1 cellular context compared by ENCODE assay signal in the genomic region with DNA sequence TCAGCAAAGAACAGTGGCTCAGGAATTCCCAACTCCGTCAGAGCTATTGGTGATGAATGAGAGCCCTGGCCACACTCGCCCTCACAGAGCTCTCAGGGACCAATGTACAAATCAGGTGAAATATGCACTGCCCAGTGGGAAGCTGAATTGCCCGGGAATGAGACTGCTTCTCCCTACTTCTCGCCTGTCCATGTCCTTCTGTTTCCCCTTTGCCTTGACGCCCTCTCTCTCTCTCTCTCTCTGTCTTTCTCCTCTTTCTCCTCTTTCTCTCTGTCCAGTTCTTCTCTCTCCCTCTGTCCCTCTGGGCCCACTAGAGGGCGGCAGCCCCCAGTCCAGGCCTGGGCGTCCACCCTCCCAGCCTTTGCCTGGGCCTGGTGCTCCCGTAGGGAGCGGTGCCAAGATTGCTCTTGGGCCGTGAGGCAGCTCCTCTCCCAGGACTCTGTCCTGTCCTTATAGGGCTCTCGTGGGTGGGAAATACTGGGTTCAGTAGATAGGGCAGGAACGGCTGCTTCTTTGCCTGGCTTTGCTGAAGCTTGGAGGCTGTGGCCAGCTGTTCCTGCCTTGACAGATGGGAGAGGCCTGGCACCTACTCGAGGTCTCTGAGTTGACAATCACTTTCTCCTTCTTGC.
A peak's percentile ranks its signal among the peaks of the same experiment; 100 is the strongest.
TF ChIP-seq lines count a peak whose summit lies in the region.

No MANE protein-coding gene starts in this region.

TF ChIP-seq in HepG2, 621 proteins besides CTCF, POLR2A, EP300 and RAD21 (continued from another document and continues in another):
- TF ChIP-seq AFF4 (CRISPR knock-in tag; IDR thresholded peaks at IDR 0.05) (no peak), ZNF552 (CRISPR knock-in tag; IDR thresholded peaks at IDR 0.05; ENCODE audit: borderline replicate concordance) (no peak), TGIF2 (CRISPR knock-in tag; IDR thresholded peaks at IDR 0.05) (no peak; the same call in 1 of the 2 replicates), ZNF790 (CRISPR knock-in tag; IDR thresholded peaks at IDR 0.05; ENCODE audit: borderline replicate concordance) (no peak), YEATS2 (CRISPR knock-in tag; IDR thresholded peaks at IDR 0.05; ENCODE audit: borderline replicate concordance) (peak; percentile 72; the same call in 1 of the 2 replicates), LCORL (IDR thresholded peaks at IDR 0.05) (no peak), LCORL (CRISPR knock-in tag; IDR thresholded peaks at IDR 0.05) (peak; percentile 63; the same call in 1 of the 2 replicates), SAFB2 (CRISPR knock-in tag; IDR thresholded peaks at IDR 0.05; ENCODE audit: borderline replicate concordance, low read depth) (no peak; the same call in 1 of the 2 replicates), FOSL1 (CRISPR knock-in tag; IDR thresholded peaks at IDR 0.05; ENCODE audit: borderline replicate concordance) (no peak), SUZ12 (IDR thresholded peaks at IDR 0.05; ENCODE audit: low read depth, low read length) (no peak), GATAD2A (CRISPR knock-in tag; IDR thresholded peaks at IDR 0.05) (peak; percentile 63), PRPF4 (IDR thresholded peaks at IDR 0.05; ENCODE audit: low read depth, low read length, poor library complexity, severe bottlenecking) (no peak), NFE2L2 (IDR thresholded peaks at IDR 0.05; ENCODE audit: low read length) (no peak), ZNF235 (CRISPR knock-in tag; IDR thresholded peaks at IDR 0.05; ENCODE audit: borderline replicate concordance) (no peak), SIN3B (IDR thresholded peaks at IDR 0.05; ENCODE audit: low read length) (no peak), HDAC2 (CRISPR knock-in tag; IDR thresholded peaks at IDR 0.05) (peak; percentile 67), ZNF782 (CRISPR knock-in tag; IDR thresholded peaks at IDR 0.05; ENCODE audit: borderline replicate concordance) (peak; percentile 42; the same call in 1 of the 2 replicates), ZNF556 (CRISPR knock-in tag; IDR thresholded peaks at IDR 0.05; ENCODE audit: borderline replicate concordance) (peak; percentile 55; the same call in 1 of the 2 replicates), RBM39 (IDR thresholded peaks at IDR 0.05; ENCODE audit: low read depth, low read length, poor library complexity, severe bottlenecking) (peak; percentile 75), SOX6 (IDR thresholded peaks at IDR 0.05) (no peak), SOX6 (CRISPR knock-in tag; IDR thresholded peaks at IDR 0.05) (peak; percentile 20; the same call in 1 of the 2 replicates), SMAD1 (CRISPR knock-in tag; IDR thresholded peaks at IDR 0.05; ENCODE audit: borderline replicate concordance, low read depth) (0 out of 2 replicates have a peak, but pooled peaks have one; percentile 40), ZBTB8A (CRISPR knock-in tag; IDR thresholded peaks at IDR 0.05; ENCODE audit: borderline replicate concordance, low read depth) (no peak), THAP7 (CRISPR knock-in tag; IDR thresholded peaks at IDR 0.05) (no peak), MAFK (conservative IDR thresholded peaks at IDR 0.05 in 1 of 2, IDR thresholded peaks at IDR 0.05 in 1 of 2; ENCODE audit: low read length in 2 of 2) (no peak), MIXL1 (CRISPR knock-in tag; IDR thresholded peaks at IDR 0.05) (0 out of 2 replicates have a peak, but pooled peaks have one; percentile 36), MIER3 (CRISPR knock-in tag; IDR thresholded peaks at IDR 0.05; ENCODE audit: borderline replicate concordance) (no peak; the same call in 1 of the 2 replicates), NFATC3 (CRISPR knock-in tag; IDR thresholded peaks at IDR 0.05) (0 out of 2 replicates have a peak, but pooled peaks have one; percentile 39), RBFOX2 (IDR thresholded peaks at IDR 0.05; ENCODE audit: low read depth, low read length) (no peak), GABPA (IDR thresholded peaks at IDR 0.05; ENCODE audit: low read depth, low read length) (no peak), GABPA (CRISPR knock-in tag; IDR thresholded peaks at IDR 0.05; ENCODE audit: low read depth) (no peak), ZFP90 (CRISPR knock-in tag; IDR thresholded peaks at IDR 0.05; ENCODE audit: borderline replicate concordance) (0 out of 2 replicates have a peak, but pooled peaks have one; percentile 35), RFXAP (CRISPR knock-in tag; IDR thresholded peaks at IDR 0.05; ENCODE audit: borderline replicate concordance) (0 out of 2 replicates have a peak, but pooled peaks have one; percentile 25), ETS1 (CRISPR knock-in tag; IDR thresholded peaks at IDR 0.05) (no peak), ZNF547 (CRISPR knock-in tag; IDR thresholded peaks at IDR 0.05) (peak; percentile 79; the same call in 1 of the 2 replicates), BCL6 (CRISPR knock-in tag; IDR thresholded peaks at IDR 0.05) (peak; percentile 24; the same call in 1 of the 2 replicates), TBL1XR1 (IDR thresholded peaks at IDR 0.05; ENCODE audit: borderline replicate concordance, low read length, partially characterized antibody) (no peak)
- TF ChIP-seq, protein P1, sequence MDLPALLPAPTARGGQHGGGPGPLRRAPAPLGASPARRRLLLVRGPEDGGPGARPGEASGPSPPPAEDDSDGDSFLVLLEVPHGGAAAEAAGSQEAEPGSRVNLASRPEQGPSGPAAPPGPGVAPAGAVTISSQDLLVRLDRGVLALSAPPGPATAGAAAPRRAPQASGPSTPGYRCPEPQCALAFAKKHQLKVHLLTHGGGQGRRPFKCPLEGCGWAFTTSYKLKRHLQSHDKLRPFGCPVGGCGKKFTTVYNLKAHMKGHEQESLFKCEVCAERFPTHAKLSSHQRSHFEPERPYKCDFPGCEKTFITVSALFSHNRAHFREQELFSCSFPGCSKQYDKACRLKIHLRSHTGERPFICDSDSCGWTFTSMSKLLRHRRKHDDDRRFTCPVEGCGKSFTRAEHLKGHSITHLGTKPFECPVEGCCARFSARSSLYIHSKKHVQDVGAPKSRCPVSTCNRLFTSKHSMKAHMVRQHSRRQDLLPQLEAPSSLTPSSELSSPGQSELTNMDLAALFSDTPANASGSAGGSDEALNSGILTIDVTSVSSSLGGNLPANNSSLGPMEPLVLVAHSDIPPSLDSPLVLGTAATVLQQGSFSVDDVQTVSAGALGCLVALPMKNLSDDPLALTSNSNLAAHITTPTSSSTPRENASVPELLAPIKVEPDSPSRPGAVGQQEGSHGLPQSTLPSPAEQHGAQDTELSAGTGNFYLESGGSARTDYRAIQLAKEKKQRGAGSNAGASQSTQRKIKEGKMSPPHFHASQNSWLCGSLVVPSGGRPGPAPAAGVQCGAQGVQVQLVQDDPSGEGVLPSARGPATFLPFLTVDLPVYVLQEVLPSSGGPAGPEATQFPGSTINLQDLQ (CRISPR knock-in tag; IDR thresholded peaks at IDR 0.05) = no peak
- TF ChIP-seq, protein P2, sequence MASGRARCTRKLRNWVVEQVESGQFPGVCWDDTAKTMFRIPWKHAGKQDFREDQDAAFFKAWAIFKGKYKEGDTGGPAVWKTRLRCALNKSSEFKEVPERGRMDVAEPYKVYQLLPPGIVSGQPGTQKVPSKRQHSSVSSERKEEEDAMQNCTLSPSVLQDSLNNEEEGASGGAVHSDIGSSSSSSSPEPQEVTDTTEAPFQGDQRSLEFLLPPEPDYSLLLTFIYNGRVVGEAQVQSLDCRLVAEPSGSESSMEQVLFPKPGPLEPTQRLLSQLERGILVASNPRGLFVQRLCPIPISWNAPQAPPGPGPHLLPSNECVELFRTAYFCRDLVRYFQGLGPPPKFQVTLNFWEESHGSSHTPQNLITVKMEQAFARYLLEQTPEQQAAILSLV (CRISPR knock-in tag; IDR thresholded peaks at IDR 0.05; ENCODE audit: borderline replicate concordance) = peak; percentile 67; the same call in 1 of the 2 replicates
- TF ChIP-seq, protein P3, sequence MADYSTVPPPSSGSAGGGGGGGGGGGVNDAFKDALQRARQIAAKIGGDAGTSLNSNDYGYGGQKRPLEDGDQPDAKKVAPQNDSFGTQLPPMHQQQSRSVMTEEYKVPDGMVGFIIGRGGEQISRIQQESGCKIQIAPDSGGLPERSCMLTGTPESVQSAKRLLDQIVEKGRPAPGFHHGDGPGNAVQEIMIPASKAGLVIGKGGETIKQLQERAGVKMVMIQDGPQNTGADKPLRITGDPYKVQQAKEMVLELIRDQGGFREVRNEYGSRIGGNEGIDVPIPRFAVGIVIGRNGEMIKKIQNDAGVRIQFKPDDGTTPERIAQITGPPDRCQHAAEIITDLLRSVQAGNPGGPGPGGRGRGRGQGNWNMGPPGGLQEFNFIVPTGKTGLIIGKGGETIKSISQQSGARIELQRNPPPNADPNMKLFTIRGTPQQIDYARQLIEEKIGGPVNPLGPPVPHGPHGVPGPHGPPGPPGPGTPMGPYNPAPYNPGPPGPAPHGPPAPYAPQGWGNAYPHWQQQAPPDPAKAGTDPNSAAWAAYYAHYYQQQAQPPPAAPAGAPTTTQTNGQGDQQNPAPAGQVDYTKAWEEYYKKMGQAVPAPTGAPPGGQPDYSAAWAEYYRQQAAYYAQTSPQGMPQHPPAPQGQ (CRISPR knock-in tag; IDR thresholded peaks at IDR 0.05; ENCODE audit: borderline replicate concordance) = no peak
- TF ChIP-seq, protein P4, sequence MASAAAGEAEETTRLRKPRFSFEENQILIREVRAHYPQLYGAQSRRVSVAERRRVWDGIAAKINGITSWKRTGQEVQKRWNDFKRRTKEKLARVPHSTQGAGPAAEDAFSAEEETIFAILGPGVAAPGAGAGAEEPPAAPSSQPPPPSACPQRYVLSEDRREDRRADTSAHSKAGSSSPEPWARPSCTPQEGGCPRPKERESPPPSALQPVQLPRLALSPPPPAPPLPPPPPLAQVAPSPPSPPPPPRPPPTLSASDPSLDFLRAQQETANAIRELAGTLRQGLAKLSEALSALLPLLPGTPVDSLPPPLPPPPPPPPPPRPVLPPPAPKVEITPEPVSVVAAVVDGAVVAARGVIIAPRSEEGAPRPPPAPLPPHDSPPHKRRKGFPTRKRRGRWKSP (CRISPR knock-in tag; IDR thresholded peaks at IDR 0.05) = peak; percentile 74; the same call in 1 of the 2 replicates
- TF ChIP-seq, protein P5, sequence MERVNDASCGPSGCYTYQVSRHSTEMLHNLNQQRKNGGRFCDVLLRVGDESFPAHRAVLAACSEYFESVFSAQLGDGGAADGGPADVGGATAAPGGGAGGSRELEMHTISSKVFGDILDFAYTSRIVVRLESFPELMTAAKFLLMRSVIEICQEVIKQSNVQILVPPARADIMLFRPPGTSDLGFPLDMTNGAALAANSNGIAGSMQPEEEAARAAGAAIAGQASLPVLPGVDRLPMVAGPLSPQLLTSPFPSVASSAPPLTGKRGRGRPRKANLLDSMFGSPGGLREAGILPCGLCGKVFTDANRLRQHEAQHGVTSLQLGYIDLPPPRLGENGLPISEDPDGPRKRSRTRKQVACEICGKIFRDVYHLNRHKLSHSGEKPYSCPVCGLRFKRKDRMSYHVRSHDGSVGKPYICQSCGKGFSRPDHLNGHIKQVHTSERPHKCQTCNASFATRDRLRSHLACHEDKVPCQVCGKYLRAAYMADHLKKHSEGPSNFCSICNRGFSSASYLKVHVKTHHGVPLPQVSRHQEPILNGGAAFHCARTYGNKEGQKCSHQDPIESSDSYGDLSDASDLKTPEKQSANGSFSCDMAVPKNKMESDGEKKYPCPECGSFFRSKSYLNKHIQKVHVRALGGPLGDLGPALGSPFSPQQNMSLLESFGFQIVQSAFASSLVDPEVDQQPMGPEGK (CRISPR knock-in tag; IDR thresholded peaks at IDR 0.05) = peak; percentile 70
- TF ChIP-seq, protein P6, sequence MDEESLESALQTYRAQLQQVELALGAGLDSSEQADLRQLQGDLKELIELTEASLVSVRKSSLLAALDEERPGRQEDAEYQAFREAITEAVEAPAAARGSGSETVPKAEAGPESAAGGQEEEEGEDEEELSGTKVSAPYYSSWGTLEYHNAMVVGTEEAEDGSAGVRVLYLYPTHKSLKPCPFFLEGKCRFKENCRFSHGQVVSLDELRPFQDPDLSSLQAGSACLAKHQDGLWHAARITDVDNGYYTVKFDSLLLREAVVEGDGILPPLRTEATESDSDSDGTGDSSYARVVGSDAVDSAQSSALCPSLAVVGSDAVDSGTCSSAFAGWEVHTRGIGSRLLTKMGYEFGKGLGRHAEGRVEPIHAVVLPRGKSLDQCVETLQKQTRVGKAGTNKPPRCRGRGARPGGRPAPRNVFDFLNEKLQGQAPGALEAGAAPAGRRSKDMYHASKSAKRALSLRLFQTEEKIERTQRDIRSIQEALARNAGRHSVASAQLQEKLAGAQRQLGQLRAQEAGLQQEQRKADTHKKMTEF (CRISPR knock-in tag; IDR thresholded peaks at IDR 0.05) = peak; percentile 71; the same call in 1 of the 2 replicates
